ENCODE assay signal across 18 cellular contexts in the genomic region with DNA sequence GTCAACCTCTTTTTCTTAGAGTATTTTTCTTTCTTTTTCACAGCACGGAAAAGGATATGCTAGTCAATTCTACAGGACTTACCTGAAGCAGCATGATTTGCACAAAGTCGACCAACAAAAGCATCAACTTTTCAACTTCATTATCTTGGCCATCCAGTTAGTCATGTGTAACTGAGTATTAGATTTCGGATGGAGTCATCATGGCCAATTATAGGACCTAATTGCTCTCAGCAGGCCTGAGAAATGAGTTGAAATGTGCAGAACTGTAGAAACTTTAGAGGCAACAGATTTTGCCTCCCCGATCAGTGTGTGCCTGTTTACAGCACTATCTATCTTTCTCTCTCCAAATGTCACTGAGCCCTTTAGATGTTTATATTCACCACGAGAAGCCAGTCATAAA. TPM values are rescaled to one million over a fixed set of nuclear protein-coding genes. Genes with fewer than 3 reads are reported as not detected.
DNase-seq lines count a peak whose midpoint lies in the region; ATAC-seq and TF ChIP-seq lines count a peak whose summit lies in the region.
"Had no signal": no experiment of that assay in that cellular context is flagged by ENCODE, and none has a peak within 500 bp of the region (broad histone marks: within the 10 kb centered on the region; RNA-seq: fewer than 3 reads in every experiment).

No MANE protein-coding gene starts in this region.

- H3K27ac ChIP-seq in PC-3 (ENCODE audit: low read length) = no peak overlapping the region
- H3K27ac ChIP-seq: SJCRH30 had no signal

- H3K27me3 ChIP-seq in BE2C (no peaks in the 10 kb centered on the region), PC-3 (ENCODE audit: low read length) (no peaks in the 10 kb centered on the region)
- H3K27me3 ChIP-seq: SJCRH30 had no signal

- no peaks in the 10 kb centered on the region for H3K9me3 ChIP-seq in BE2C
- H3K9me3 ChIP-seq in PC-3 (ENCODE audit: low read length) = no peaks in the 10 kb centered on the region
- H3K9me3 ChIP-seq: SJCRH30 had no signal

- no peak overlapping the region for H2AFZ ChIP-seq in PC-3 (ENCODE audit: low read length)

- H3K4me2 ChIP-seq in PC-3 (ENCODE audit: low read length) = no peak overlapping the region

- intact Hi-C loops in PC-3 (cut with micrococcal nuclease) = no loop called here

- CTCF ChIA-PET in PC-3 (lab: Charles Lee) = no interaction called here

- H3K9ac ChIP-seq in PC-3 (ENCODE audit: low read length) = no peak overlapping the region

- POLR2A ChIA-PET in PC-3 (lab: Charles Lee; ENCODE audit: unreplicated experiment) = no interaction called here

- no peak overlapping the region for H3K4me3 ChIP-seq in BE2C (ENCODE audit: low read depth, low read length)
- H3K4me3 ChIP-seq in PC-3 (ENCODE audit: low read length) = no peak overlapping the region
- H3K4me3 ChIP-seq: SJCRH30 had no signal

- no peak for ATAC-seq in PC-3

- no peaks in the 10 kb centered on the region for H3K79me2 ChIP-seq in PC-3 (ENCODE audit: low read length)

- H4K20me1 ChIP-seq in PC-3 (ENCODE audit: low read length) = no peaks in the 10 kb centered on the region

- H3F3A ChIP-seq in PC-3 (ENCODE audit: low read length, unreplicated experiment) = no peaks in the 10 kb centered on the region

- BruUV-seq in PC-3 (replicated peaks; lab: Mats Ljungman, UMichigan) = no TSS peak

- H3K36me3 ChIP-seq in BE2C = no peaks in the 10 kb centered on the region
- no peaks in the 10 kb centered on the region for H3K36me3 ChIP-seq in PC-3 (ENCODE audit: low read depth, low read length)
- H3K36me3 ChIP-seq: SJCRH30 had no signal

- no peaks in the 10 kb centered on the region for H3K9me2 ChIP-seq in PC-3 (replicated peaks; ENCODE audit: low read length)

- TF ChIP-seq CTCF in BE2C (IDR thresholded peaks at IDR 0.05; ENCODE audit: low read depth, low read length) = no peak
- TF ChIP-seq CTCF in PC-3 (conservative IDR thresholded peaks at IDR 0.05; ENCODE audit: low read depth, low read length) = no peak

- DNase-seq in BE2C (peak; percentile 41), H4 (ENCODE audit: low spot score) (peak; percentile 6), PC-3 (peak; percentile 2), fibroblast of peridontal ligament (ENCODE audit: extremely low read depth) (peak; percentile 39), NCI-H146 (lab: John Stamatoyannopoulos, UW) (no peak), DMS153 (lab: John Stamatoyannopoulos, UW) (no peak)
- no peak for DNase-seq in activated naive CD4-positive, alpha-beta T cell (lab: John Stamatoyannopoulos, UW)
- DNase-seq: AML-193; COR-L47; KBM-7; NCI-H1048; NCI-H1694; NCI-H2107; NCI-H446; NCI-H69; NK-92 treated with Interleukin-12 subunit alpha and Interleukin-12 subunit beta, amount 100 ng/mL, for 24 hours had no signal

- H3K4me1 ChIP-seq in BE2C = no peaks in the 10 kb centered on the region; the same call in 1 of the 2 replicates
- peaks cover 8% of the 10 kb centered on the region for H3K4me1 ChIP-seq in PC-3 (ENCODE audit: insufficient read depth, low read length)
- H3K4me1 ChIP-seq: SJCRH30 had no signal

RNA-seq across cellular contexts. Expression of a gene that starts 41.0 kb away (rescaled TPM):
- 12.3 TPM for polyA plus RNA-seq in BE2C (2012; ENCODE audit: insufficient read depth, insufficient read length, low read depth)
- total RNA-seq in H4 (2014; rRNA removed; shearing (Covaris generic)) = 4.5 and 5.5 TPM in 2 replicates
- 0.11 and 0.23 TPM in 2 replicates for total RNA-seq in PC-3 (2014; rRNA removed)
- total RNA-seq: MCF 10A had no signal

Comparison
In these comparisons a context has a peak if more than half of its experiments do, and no peak if none do; other contexts are left out.
1. DNase-seq: peak in BE2C (single experiment), H4 (single experiment), PC-3 (single experiment) and fibroblast of peridontal ligament (single experiment); none in NCI-H146 (single experiment), DMS153 (single experiment) and activated naive CD4-positive, alpha-beta T cell (0 of 4).